Comparison of ENCODE assay signal across 1 cellular context in the genomic region with DNA sequence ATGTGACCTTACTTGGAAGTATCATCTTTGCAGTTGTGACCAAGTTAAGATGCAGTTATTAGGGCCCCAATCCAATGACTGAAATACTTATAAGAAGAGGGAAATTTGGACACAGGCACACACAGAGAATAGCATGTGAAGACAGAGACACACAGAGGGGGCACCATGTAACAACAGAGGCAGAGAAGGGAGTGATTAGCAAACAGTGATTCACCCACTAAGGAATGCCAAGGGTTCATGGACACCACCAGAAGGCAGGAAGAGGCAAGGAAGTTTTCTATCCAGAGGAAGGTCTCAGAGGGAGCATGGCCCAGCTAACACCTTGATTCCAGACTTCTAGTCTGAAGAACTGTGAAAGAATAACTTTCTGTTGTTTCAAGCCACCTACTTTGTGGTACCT.
TF ChIP-seq lines count a peak whose summit lies in the region.

No MANE protein-coding gene starts in this region.

TF ChIP-seq in GM12878, 131 proteins besides CTCF, POLR2A, EP300 and RAD21:
- no peak for TF ChIP-seq ZNF622 (IDR thresholded peaks at IDR 0.05)
- no peak for TF ChIP-seq MTA2 (IDR thresholded peaks at IDR 0.05; ENCODE audit: low read depth)
- TF ChIP-seq SIN3A (IDR thresholded peaks at IDR 0.05; ENCODE audit: low read depth, low read length): no peak
- no peak for TF ChIP-seq ASH2L (IDR thresholded peaks at IDR 0.05; ENCODE audit: borderline replicate concordance, low read depth)
- no peak for TF ChIP-seq RUNX3 (IDR thresholded peaks at IDR 0.05; ENCODE audit: low read length)
TF ChIP-seq in GM12878: peak in this region for 0.
